In the genomic region with DNA sequence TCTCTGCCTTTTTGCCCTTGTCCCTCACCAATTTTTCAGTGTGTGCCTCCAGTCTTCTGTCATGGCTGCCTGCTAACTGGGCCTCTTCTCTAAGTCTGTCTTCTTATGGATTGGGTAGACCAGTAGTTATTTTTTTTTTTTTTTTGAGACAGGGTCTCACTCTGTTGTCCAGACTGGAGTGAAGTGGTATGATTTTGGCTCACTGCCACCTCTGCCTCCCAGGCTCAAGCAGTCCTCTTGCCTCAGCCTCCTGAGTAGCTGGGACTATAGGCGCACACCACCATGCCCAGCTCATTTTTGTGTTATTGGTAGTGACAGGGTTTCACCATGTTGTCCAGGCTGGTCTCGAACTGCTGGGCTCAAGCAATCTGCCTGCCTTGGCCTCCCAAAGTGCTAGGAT, we compare ENCODE assay signal across 1 cellular context. TPM values are rescaled to one million over a fixed set of nuclear protein-coding genes. Genes with fewer than 3 reads are reported as not detected.
"Had no signal": no experiment of that assay in that cellular context is flagged by ENCODE, and none has a peak within 500 bp of the region (broad histone marks: within the 10 kb centered on the region; RNA-seq: fewer than 3 reads in every experiment).

No MANE protein-coding gene starts in this region.

RNA-seq across cellular contexts. Expression of a gene that starts 41.6 kb away (rescaled TPM):
- polyA plus RNA-seq: cardiac muscle cell had no signal
